1 cellular context compared by ENCODE assay signal in the genomic region with DNA sequence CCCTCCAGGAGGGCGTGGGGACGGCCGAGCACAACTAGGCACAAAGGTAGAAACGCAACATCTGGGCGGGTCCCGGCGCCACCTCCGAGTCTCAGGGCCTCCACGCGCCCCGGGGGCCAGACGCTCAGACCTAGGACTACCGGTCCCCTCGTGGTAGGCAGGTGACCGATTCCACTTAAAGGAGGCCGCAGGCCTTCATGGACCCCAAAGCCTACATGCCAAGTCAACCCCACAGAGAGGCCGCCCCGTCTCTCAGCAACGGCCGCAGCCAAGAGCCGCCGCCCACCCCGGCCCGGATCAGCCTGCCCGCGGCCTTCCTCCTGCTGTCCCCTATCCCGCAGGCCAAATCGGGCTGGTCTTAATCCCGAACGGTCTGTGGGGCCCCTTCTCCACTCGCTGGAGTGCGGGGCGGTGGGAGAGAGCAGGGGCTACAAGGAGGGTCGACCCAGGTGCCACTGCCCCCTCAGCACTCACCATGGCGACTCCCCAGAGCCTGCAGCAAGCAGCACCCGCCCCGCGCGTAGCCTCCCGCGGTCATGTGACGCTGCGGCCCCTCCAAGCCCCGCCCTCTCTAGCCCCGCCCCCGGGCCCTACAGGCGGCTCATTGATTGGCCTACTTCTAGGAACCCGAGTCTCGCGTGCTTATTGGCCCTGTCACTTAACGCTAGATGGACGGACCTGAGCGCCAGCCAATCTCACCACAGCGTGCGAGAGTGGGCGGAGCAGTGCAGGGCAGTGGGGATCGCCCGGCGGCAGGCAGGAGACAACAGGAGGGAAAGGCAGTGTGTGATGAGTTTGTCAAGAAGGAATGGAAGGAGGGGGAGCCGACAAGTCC.
TF ChIP-seq lines count a peak whose summit lies in the region.

Gene VPS35, minus strand, starts transcription at position 522 of the 835 bp plus-strand sequence. Its CDS starts 45 bp downstream, at position 477.

TF ChIP-seq in K562, 482 proteins besides CTCF, POLR2A, EP300 and RAD21 (continued from another document and continues in another):
- TF ChIP-seq ZBTB40 (IDR thresholded peaks at IDR 0.05): no peak
- TF ChIP-seq ZBTB40 (CRISPR knock-in tag; IDR thresholded peaks at IDR 0.05): no peak
- TF ChIP-seq ZBTB12 (CRISPR knock-in tag; IDR thresholded peaks at IDR 0.05): no peak
- TF ChIP-seq ZNF551 (CRISPR knock-in tag; IDR thresholded peaks at IDR 0.05): no peak
- no peak for TF ChIP-seq RBM39 (optimal IDR thresholded peaks at IDR 0.05; ENCODE audit: low read depth, low read length)
- no peak for TF ChIP-seq ERF (CRISPR knock-in tag; IDR thresholded peaks at IDR 0.05)
- TF ChIP-seq HDAC2 (IDR thresholded peaks at IDR 0.05): peak; percentile 87; the same call in 1 of the 2 replicates
- no peak for TF ChIP-seq ZFP91 (CRISPR knock-in tag; IDR thresholded peaks at IDR 0.05)
- TF ChIP-seq ZNF121 (CRISPR knock-in tag; conservative IDR thresholded peaks at IDR 0.05): no peak
- TF ChIP-seq MYC (IDR thresholded peaks at IDR 0.05; ENCODE audit: low read depth, low read length): peak; percentile 68
- 0 out of 2 replicates have a peak, but pooled peaks have one; percentile 65 for TF ChIP-seq MYC (CRISPR knock-in tag; IDR thresholded peaks at IDR 0.05; ENCODE audit: borderline replicate concordance, low read depth)
- TF ChIP-seq NR4A1 (CRISPR knock-in tag; IDR thresholded peaks at IDR 0.05): 0 out of 2 replicates have a peak, but pooled peaks have one; percentile 51
- TF ChIP-seq NR4A1 (tag; IDR thresholded peaks at IDR 0.05): no peak
- no peak; the same call in 1 of the 2 replicates for TF ChIP-seq RB1 (IDR thresholded peaks at IDR 0.05; ENCODE audit: low read depth)
- peak; percentile 84 to 88 for TF ChIP-seq MNT (conservative IDR thresholded peaks at IDR 0.05)
- TF ChIP-seq NUFIP1 (IDR thresholded peaks at IDR 0.05; ENCODE audit: partially characterized antibody): no peak
- peak; percentile 73 for TF ChIP-seq CHD2 (IDR thresholded peaks at IDR 0.05; ENCODE audit: low read depth, low read length)
- no peak for TF ChIP-seq FUS (optimal IDR thresholded peaks at IDR 0.05; ENCODE audit: low read depth, low read length)
- peak in 1 of 2 experiments; percentile 92; a peak in 2 of 4 replicates for TF ChIP-seq HDAC1 (IDR thresholded peaks at IDR 0.05)
- no peak for TF ChIP-seq CBFA2T3 (IDR thresholded peaks at IDR 0.05)
- TF ChIP-seq MED1 (CRISPR knock-in tag; IDR thresholded peaks at IDR 0.05; ENCODE audit: borderline replicate concordance): no peak
- TF ChIP-seq THRAP3 (IDR thresholded peaks at IDR 0.05; ENCODE audit: borderline replicate concordance): no peak
- TF ChIP-seq ID3 (CRISPR knock-in tag; IDR thresholded peaks at IDR 0.05): no peak
- no peak for TF ChIP-seq ID3 (tag; IDR thresholded peaks at IDR 0.05)
- no peak for TF ChIP-seq ZBTB8A (IDR thresholded peaks at IDR 0.05; ENCODE audit: partially characterized antibody)
- no peak for TF ChIP-seq RBM14 (IDR thresholded peaks at IDR 0.05; ENCODE audit: borderline replicate concordance, insufficient read depth, low read depth, low read length)
- TF ChIP-seq ZNF280A (IDR thresholded peaks at IDR 0.05; ENCODE audit: low read depth, partially characterized antibody): no peak
- no peak for TF ChIP-seq ILK (tag; IDR thresholded peaks at IDR 0.05; ENCODE audit: borderline replicate concordance, low read depth)
- TF ChIP-seq HMGN3 (IDR thresholded peaks at IDR 0.05; ENCODE audit: borderline replicate concordance, extremely low read depth, insufficient read length, low read depth, low read length): peak; percentile 54
